Comparison of ENCODE assay signal across 15 cellular contexts in genomic region chr18:50079571-50080295, GRCh38.
DNase-seq lines count a peak whose midpoint lies in the region; ATAC-seq and TF ChIP-seq lines count a peak whose summit lies in the region.
"Had no signal": no experiment of that assay in that cellular context is flagged by ENCODE, and none has a peak within 500 bp of the region (broad histone marks: within the 10 kb centered on the region; RNA-seq: fewer than 3 reads in every experiment).

No MANE protein-coding gene starts in this region.

- intact Hi-C loops in PC-9 (cut with micrococcal nuclease; ENCODE audit: unreplicated experiment) = no loop called here
- intact Hi-C loops in left ventricle myocardium superior (cut with micrococcal nuclease) = no loop called here
- intact Hi-C loops in sigmoid colon (cut with DNase I) = no loop called here

- ATAC-seq in left ventricle myocardium superior = peak; percentile 100
- no peak for ATAC-seq in HG02678 (IDR thresholded peaks at IDR 0.05; ENCODE audit: unreplicated experiment)
- ATAC-seq in HG03457 (IDR thresholded peaks at IDR 0.05; ENCODE audit: unreplicated experiment) = no peak

- H3K36me3 ChIP-seq in PC-9 (ENCODE audit: low read depth) = no peaks in the 10 kb centered on the region
- H3K36me3 ChIP-seq in sigmoid colon = no peaks in the 10 kb centered on the region
- H3K36me3 ChIP-seq: BLaER1, SJCRH30 had no signal

- no peaks in the 10 kb centered on the region for H3K36me3 Mint-ChIP-seq in type B pancreatic cell

- POLR2A ChIA-PET in PC-9 (lab: Charles Lee; ENCODE audit: unreplicated experiment) = no interaction called here

- H3K27ac Mint-ChIP-seq in type B pancreatic cell = no peak overlapping the region

- CTCF ChIA-PET in PC-9 (lab: Charles Lee) = no interaction called here

- H4K20me1 ChIP-seq in PC-9 (ENCODE audit: insufficient read depth) = no peaks in the 10 kb centered on the region
- H4K20me1 ChIP-seq: BLaER1 had no signal

- BruUV-seq in PC-9 (replicated peaks; lab: Mats Ljungman, UMichigan) = no TSS peak

- H3K27me3 ChIP-seq in PC-9 (ENCODE audit: insufficient read depth, low read depth) (no peaks in the 10 kb centered on the region), sigmoid colon (no peaks in the 10 kb centered on the region)
- H3K27me3 ChIP-seq: BLaER1, SJCRH30 had no signal

- no peaks in the 10 kb centered on the region for H3K27me3 Mint-ChIP-seq in type B pancreatic cell

- H3F3A ChIP-seq in PC-9 (ENCODE audit: insufficient read depth, low read depth) = peaks cover 29% of the 10 kb centered on the region

- TF ChIP-seq CTCF in PC-9 (conservative IDR thresholded peaks at IDR 0.05) = no peak
- TF ChIP-seq CTCF in sigmoid colon (IDR thresholded peaks at IDR 0.05) = no peak
- TF ChIP-seq CTCF in type B pancreatic cell (conservative IDR thresholded peaks at IDR 0.05) = no peak

- TF ChIP-seq POLR2A in sigmoid colon (IDR thresholded peaks at IDR 0.05) = no peak

- H3K9me3 Mint-ChIP-seq in type B pancreatic cell = no peaks in the 10 kb centered on the region

- H3K27ac ChIP-seq in PC-9 (peak overlapping the region; percentile 91), sigmoid colon (no peak overlapping the region)
- H3K27ac ChIP-seq: BLaER1, parathyroid adenoma, SJCRH30 had no signal

- TF ChIP-seq EP300 in sigmoid colon (IDR thresholded peaks at IDR 0.05) = no peak

- H3K4me2 ChIP-seq in PC-9 = peak overlapping the region; percentile 62
- H3K4me2 ChIP-seq: BLaER1 had no signal

- H3K4me1 Mint-ChIP-seq in type B pancreatic cell (ENCODE audit: unreplicated experiment) = peaks cover 15% of the 10 kb centered on the region

- H3K4me3 Mint-ChIP-seq in type B pancreatic cell = no peak overlapping the region

- H2AFZ ChIP-seq in PC-9 = no peak overlapping the region
- H2AFZ ChIP-seq: parathyroid adenoma had no signal

- peak; percentile 68 for DNase-seq in NCI-H1694 (lab: John Stamatoyannopoulos, UW)
- DNase-seq in PC-9 = no peak
- peak; percentile 89 for DNase-seq in left ventricle myocardium superior
- peak; percentile 66 for DNase-seq in sigmoid colon
- DNase-seq in SIG-M5 (lab: John Stamatoyannopoulos, UW) = no peak
- DNase-seq in type B pancreatic cell (ENCODE audit: extremely low spot score, unreplicated experiment) = no peak
- DNase-seq: activated CD8-positive, alpha-beta memory T cell treated with anti-CD3 and anti-CD28 coated beads, Interleukin-2, amount 50 U/mL, for 4 hours; GF-D8; KG1; NCI-H526 had no signal

- peaks cover 49% of the 10 kb centered on the region for H3K79me2 ChIP-seq in PC-9 (ENCODE audit: low read depth)

- H3K9me2 ChIP-seq in PC-9 (ENCODE audit: insufficient read depth) = no peaks in the 10 kb centered on the region

- H3K4me3 ChIP-seq in PC-9 (no peak overlapping the region), sigmoid colon (no peak overlapping the region)
- H3K4me3 ChIP-seq: BLaER1, SJCRH30 had no signal

- peaks cover 34% of the 10 kb centered on the region for H3K4me1 ChIP-seq in PC-9 (replicated peaks; ENCODE audit: insufficient read depth)
- peaks cover 0 to 13% (median 8%) of the 10 kb centered on the region in 4 donors for H3K4me1 ChIP-seq in sigmoid colon
- H3K4me1 ChIP-seq: parathyroid adenoma, SJCRH30 had no signal

- WGBS in sigmoid colon, 2 donors = 42 to 66% methylated on average over 8 of the region's 8 CpGs

- H3K9me3 ChIP-seq in PC-9 (ENCODE audit: insufficient read depth, low read depth) = no peaks in the 10 kb centered on the region
- H3K9me3 ChIP-seq in sigmoid colon = no peaks in the 10 kb centered on the region
- H3K9me3 ChIP-seq: BLaER1, SJCRH30 had no signal

Comparison
In these comparisons a context has a peak if more than half of its experiments do, and no peak if none do; other contexts are left out.
1. DNase-seq: peak in NCI-H1694 (single experiment), left ventricle myocardium superior (single experiment) and sigmoid colon (single experiment); none in PC-9 (0 of 2), SIG-M5 (single experiment) and type B pancreatic cell (single experiment).